ENCODE assay signal across 22 cellular contexts in the genomic region with DNA sequence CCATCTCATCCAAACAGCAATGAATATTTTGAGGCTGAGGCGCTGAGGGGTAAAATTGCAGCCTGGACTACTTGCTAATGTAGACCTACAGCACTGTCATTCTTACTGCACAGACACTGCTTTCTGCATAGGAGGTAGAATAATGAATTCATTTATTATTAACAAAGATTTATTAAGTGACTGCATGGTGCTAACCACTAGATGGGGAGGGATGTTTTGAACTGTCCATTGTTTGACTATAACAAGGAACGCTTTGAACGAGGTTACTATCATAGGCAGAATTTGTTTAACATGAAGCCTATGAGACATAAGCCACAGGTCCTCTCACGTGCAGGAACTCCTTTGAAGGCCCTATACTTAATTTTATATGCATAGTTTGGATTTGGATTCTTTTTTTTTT.
"Had no signal": no experiment of that assay in that cellular context is flagged by ENCODE, and none has a peak within 500 bp of the region (broad histone marks: within the 10 kb centered on the region; RNA-seq: fewer than 3 reads in every experiment).

No MANE protein-coding gene starts in this region.

- H3K9me3 Mint-ChIP-seq: dendritic cell treated with granulocyte-macrophage colony-stimulating factor and Interleukin-4, amounts not matched to agents 40 ng/mL and 50 ng/mL, for 4 days; nephron progenitor cell; stimulated activated naive CD8-positive, alpha-beta T cell treated with anti-CD3 and anti-CD28 coated beads, Interleukin-15, amount 100 ng/mL, for 72 hours had no signal

- H3K36me3 ChIP-seq: esophagus muscularis mucosa, gastroesophageal sphincter, spleen, thoracic aorta, transverse colon had no signal

- H3K27ac Mint-ChIP-seq: dendritic cell treated with granulocyte-macrophage colony-stimulating factor and Interleukin-4, amounts not matched to agents 40 ng/mL and 50 ng/mL, for 4 days; effector memory CD8-positive, alpha-beta T cell; naive thymus-derived CD4-positive, alpha-beta T cell; nephron progenitor cell; stimulated activated naive B cell treated with anti-CD40 and anti-IgM and Interleukin-4, amounts not matched to agents 10 μg/mL and 1 μg/mL and 100 μg/mL, for 72 hours; stimulated activated naive CD8-positive, alpha-beta T cell treated with anti-CD3 and anti-CD28 coated beads, Interleukin-15, amount 100 ng/mL, for 72 hours had no signal

- ATAC-seq: effector memory CD8-positive, alpha-beta T cell; gastroesophageal sphincter; left cardiac atrium; left ventricle myocardium superior; naive thymus-derived CD4-positive, alpha-beta T cell; psoas muscle; sciatic nerve; stimulated activated naive B cell treated with anti-CD40 and anti-IgM and Interleukin-4, amounts not matched to agents 10 μg/mL and 1 μg/mL and 100 μg/mL, for 72 hours; stimulated activated naive CD8-positive, alpha-beta T cell treated with anti-CD3 and anti-CD28 coated beads, Interleukin-15, amount 100 ng/mL, for 72 hours had no signal

- DNase-seq: effector memory CD8-positive, alpha-beta T cell; kidney; left cardiac atrium; left ventricle myocardium superior; naive thymus-derived CD4-positive, alpha-beta T cell; nephron progenitor cell; psoas muscle; spleen; stimulated activated CD4-positive, alpha-beta T cell treated with anti-CD3 and anti-CD28 coated beads, Interleukin-15, amount 100 ng/mL, for 24 hours; stimulated activated CD4-positive, alpha-beta T cell treated with anti-CD3 and anti-CD28 coated beads, Interleukin-1b, Interleukin-23, amount 100 ng/mL, for 48 hours; stimulated activated CD4-positive, alpha-beta T cell treated with anti-CD3 and anti-CD28 coated beads, Interleukin-4, amount 100 ng/mL, for 4 hours; stimulated activated naive B cell treated with anti-CD40 and anti-IgM and Interleukin-4, amounts not matched to agents 10 μg/mL and 1 μg/mL and 100 μg/mL, for 72 hours; stimulated activated naive CD8-positive, alpha-beta T cell treated with anti-CD3 and anti-CD28 coated beads, Interleukin-15, amount 100 ng/mL, for 72 hours; transverse colon had no signal

- H3K4me1 ChIP-seq: esophagus muscularis mucosa, gastroesophageal sphincter, parathyroid adenoma, psoas muscle, spleen, transverse colon had no signal

- H3K27ac ChIP-seq: epithelial cell of prostate, esophagus muscularis mucosa, gastroesophageal sphincter, hepatocyte, parathyroid adenoma, psoas muscle, spleen, thoracic aorta, transverse colon had no signal

- H3K4me1 Mint-ChIP-seq: naive thymus-derived CD4-positive, alpha-beta T cell; stimulated activated naive B cell treated with anti-CD40 and anti-IgM and Interleukin-4, amounts not matched to agents 10 μg/mL and 1 μg/mL and 100 μg/mL, for 72 hours; stimulated activated naive CD8-positive, alpha-beta T cell treated with anti-CD3 and anti-CD28 coated beads, Interleukin-15, amount 100 ng/mL, for 72 hours had no signal

- H3K27me3 ChIP-seq: esophagus muscularis mucosa, gastroesophageal sphincter, hepatocyte, spleen, transverse colon had no signal

- H3K4me3 Mint-ChIP-seq: dendritic cell treated with granulocyte-macrophage colony-stimulating factor and Interleukin-4, amounts not matched to agents 40 ng/mL and 50 ng/mL, for 4 days; effector memory CD8-positive, alpha-beta T cell; naive thymus-derived CD4-positive, alpha-beta T cell; nephron progenitor cell; stimulated activated naive B cell treated with anti-CD40 and anti-IgM and Interleukin-4, amounts not matched to agents 10 μg/mL and 1 μg/mL and 100 μg/mL, for 72 hours; stimulated activated naive CD8-positive, alpha-beta T cell treated with anti-CD3 and anti-CD28 coated beads, Interleukin-15, amount 100 ng/mL, for 72 hours had no signal

- H3K9me3 ChIP-seq: esophagus muscularis mucosa, gastroesophageal sphincter, psoas muscle, spleen, thoracic aorta, transverse colon had no signal

- H3K27me3 Mint-ChIP-seq: dendritic cell treated with granulocyte-macrophage colony-stimulating factor and Interleukin-4, amounts not matched to agents 40 ng/mL and 50 ng/mL, for 4 days; effector memory CD8-positive, alpha-beta T cell; naive thymus-derived CD4-positive, alpha-beta T cell; stimulated activated naive B cell treated with anti-CD40 and anti-IgM and Interleukin-4, amounts not matched to agents 10 μg/mL and 1 μg/mL and 100 μg/mL, for 72 hours; stimulated activated naive CD8-positive, alpha-beta T cell treated with anti-CD3 and anti-CD28 coated beads, Interleukin-15, amount 100 ng/mL, for 72 hours had no signal

- H3K4me3 ChIP-seq: esophagus muscularis mucosa, gastroesophageal sphincter, hepatocyte, psoas muscle, spleen, thoracic aorta, transverse colon had no signal

- H3K36me3 Mint-ChIP-seq: naive thymus-derived CD4-positive, alpha-beta T cell; stimulated activated naive B cell treated with anti-CD40 and anti-IgM and Interleukin-4, amounts not matched to agents 10 μg/mL and 1 μg/mL and 100 μg/mL, for 72 hours had no signal
